ENCODE assay signal across 8 cellular contexts in the genomic region with DNA sequence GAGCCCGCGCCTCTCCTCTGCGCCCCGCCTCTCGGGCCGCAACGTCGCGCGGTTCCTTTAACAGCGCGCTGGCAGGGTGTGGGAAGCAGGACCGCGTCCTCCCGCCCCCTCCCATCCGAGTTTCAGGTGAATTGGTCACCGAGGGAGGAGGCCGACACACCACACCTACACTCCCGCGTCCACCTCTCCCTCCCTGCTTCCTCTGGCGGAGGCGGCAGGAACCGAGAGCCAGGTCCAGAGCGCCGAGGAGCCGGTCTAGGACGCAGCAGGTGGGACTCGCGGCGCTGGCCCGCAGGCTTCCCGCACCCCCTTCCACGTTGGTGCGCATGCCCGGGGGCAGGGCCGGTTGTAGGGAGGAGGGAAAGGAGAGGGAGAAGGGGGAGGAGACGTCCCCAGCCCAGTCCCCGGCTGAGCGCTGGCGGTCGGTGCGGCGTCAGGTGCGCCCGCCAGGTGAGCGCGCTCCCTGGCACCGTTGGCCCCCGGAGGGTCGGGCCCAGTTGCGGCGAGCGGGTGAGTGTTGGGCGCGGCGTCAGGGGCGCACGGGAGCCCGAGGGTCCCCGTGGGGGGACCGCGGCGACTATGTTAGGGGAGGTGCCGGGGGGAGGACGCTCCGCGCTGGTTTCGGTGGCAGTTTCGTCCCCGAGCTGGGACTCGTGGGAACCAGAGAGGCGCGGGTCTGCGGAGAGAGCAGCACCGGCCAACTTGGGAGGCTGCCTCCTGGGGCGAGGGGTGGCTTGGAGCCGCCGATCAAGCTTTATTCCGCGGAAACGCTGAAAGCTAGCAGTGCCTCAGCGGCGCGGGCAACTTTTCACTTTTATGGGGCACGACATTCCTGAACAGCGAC. TPM values are rescaled to one million over a fixed set of nuclear protein-coding genes. Genes with fewer than 3 reads are reported as not detected.
A peak's percentile ranks its signal among the peaks of the same experiment; 100 is the strongest.
DNase-seq lines count a peak whose midpoint lies in the region; ATAC-seq, FAIRE-seq and TF ChIP-seq lines count a peak whose summit lies in the region.

A gene with protein sequence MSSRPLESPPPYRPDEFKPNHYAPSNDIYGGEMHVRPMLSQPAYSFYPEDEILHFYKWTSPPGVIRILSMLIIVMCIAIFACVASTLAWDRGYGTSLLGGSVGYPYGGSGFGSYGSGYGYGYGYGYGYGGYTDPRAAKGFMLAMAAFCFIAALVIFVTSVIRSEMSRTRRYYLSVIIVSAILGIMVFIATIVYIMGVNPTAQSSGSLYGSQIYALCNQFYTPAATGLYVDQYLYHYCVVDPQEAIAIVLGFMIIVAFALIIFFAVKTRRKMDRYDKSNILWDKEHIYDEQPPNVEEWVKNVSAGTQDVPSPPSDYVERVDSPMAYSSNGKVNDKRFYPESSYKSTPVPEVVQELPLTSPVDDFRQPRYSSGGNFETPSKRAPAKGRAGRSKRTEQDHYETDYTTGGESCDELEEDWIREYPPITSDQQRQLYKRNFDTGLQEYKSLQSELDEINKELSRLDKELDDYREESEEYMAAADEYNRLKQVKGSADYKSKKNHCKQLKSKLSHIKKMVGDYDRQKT (plus strand): TSS at position 400 of the 844 bp plus-strand sequence. CDS start 11,455 bp downstream, outside the sequence.

- FAIRE-seq in small intestine (lab: Jason Lieb, UNC) = no peak

- CTCF ChIA-PET in AG04450 (lab: Charles Lee) = interaction anchor here (1.1 kb wide), 1 partner anchor 10 kb away, joined by 3 read pairs; no protein-coding TSS in a partner anchor

- POLR2A ChIA-PET in AG04450 (lab: Yijun Ruan, JAX) = no interaction called here

- H3K9me3 ChIP-seq in AG04450 (ENCODE audit: control insufficient read depth, insufficient read depth, low read length) (peaks cover 9% of the 10 kb centered on the region; the same call in 1 of the 2 replicates), small intestine (ENCODE audit: control insufficient read depth, low read depth) (no peaks in the 10 kb centered on the region)

- H3K27me3 Mint-ChIP-seq in brain = peaks cover 74% of the 10 kb centered on the region

- peaks cover 0 to 4% (median 0%) of the 10 kb centered on the region in 5 experiments for H3K9me3 Mint-ChIP-seq in brain

- H3K4me3 ChIP-seq in AG04450 (ENCODE audit: low read depth, low read length) = peak within 1 kb of the TSS; percentile 61
- peak within 1 kb of the TSS; percentile 64 to 92 for H3K4me3 ChIP-seq in small intestine (ENCODE audit: low read depth in 1 of 2, low read length in 2 of 2)

- ATAC-seq in GM18511 (IDR thresholded peaks at IDR 0.05; ENCODE audit: unreplicated experiment) = peak; percentile 69
- ATAC-seq in HG03460 (IDR thresholded peaks at IDR 0.05; ENCODE audit: unreplicated experiment) = peak; percentile 50
- ATAC-seq in GM18517 (IDR thresholded peaks at IDR 0.05; ENCODE audit: unreplicated experiment) = no peak

- peak within 1 kb of the TSS; percentile 85 to 90 (median 86) for H3K4me3 Mint-ChIP-seq in brain

- WGBS in small intestine, 3 donors = 0 to 1% (median 1%) methylated on average over 70 to 86 of the region's 86 CpGs

- no peaks in the 10 kb centered on the region for H3K36me3 Mint-ChIP-seq in brain

- H3K36me3 ChIP-seq in small intestine (ENCODE audit: control insufficient read depth in 2 of 2, insufficient read depth in 2 of 2, low read length in 2 of 2) = no peaks in the 10 kb centered on the region

- DNase-seq in AG04450 (ENCODE audit: low read depth, low spot score) (no peak), NOMO-1 treated with DMSO at 0.1 percent for 48 hours (lab: John Stamatoyannopoulos, UW; ENCODE audit: unreplicated experiment) (peak; percentile 30), iPS-NIHi11 (ENCODE audit: low spot score) (peak; percentile 96), small intestine (peak; percentile 90)

- peaks cover 0 to 2% of the 10 kb centered on the region in 2 donors for H3K4me1 ChIP-seq in small intestine (ENCODE audit: control insufficient read depth in 2 of 2, insufficient read depth in 1 of 2, low read depth in 1 of 2, low read length in 1 of 2)

- peaks cover 3% of the 10 kb centered on the region for H3K4me1 Mint-ChIP-seq in brain

- H3K27me3 ChIP-seq in AG04450 (ENCODE audit: control insufficient read depth, insufficient read depth, low read length) (peaks cover 36% of the 10 kb centered on the region), small intestine (ENCODE audit: control insufficient read depth in 2 of 2, insufficient read depth in 2 of 2, low read length in 2 of 2) (peaks cover 0 to 2% of the 10 kb centered on the region in 2 donors)

- H3K27ac Mint-ChIP-seq in brain = peak within 1 kb of the TSS in 3 of 5 experiments; percentile 14 to 45 (median 32)

- TF ChIP-seq CTCF in AG04450 (IDR thresholded peaks at IDR 0.05; ENCODE audit: low read depth, low read length) = no peak
- TF ChIP-seq CTCF in brain (conservative IDR thresholded peaks at IDR 0.05) = no peak

- H3K27ac ChIP-seq in AG04450 (ENCODE audit: low read depth, low read length) = no peak within 1 kb of the TSS
- H3K27ac ChIP-seq in small intestine (ENCODE audit: low read depth in 1 of 2, low read length in 1 of 2) = peak within 1 kb of the TSS; percentile 89 to 98

RNA-seq across cellular contexts. Expression of the gene that starts here (rescaled TPM):
- 1.4 and 2.1 TPM in 2 replicates for polyA plus RNA-seq in AG04450 (2011; rRNA removed)
- 2.8 and 3.3 TPM in 2 replicates for polyA minus RNA-seq in AG04450 (2011; rRNA and poly(A)+ RNA removed)
- 4.2 TPM for polyA plus RNA-seq in brain (ENCODE audit: insufficient read depth, low read depth, low replicate concordance)
- 10 to 100 TPM in 1 of 3 donors, 1 to 10 TPM in 2; 7.8 to 16.2 (median 8.5) TPM for polyA plus RNA-seq in small intestine
